ENCODE assay signal across 1 cellular context in genomic region chr20:10673831-10674683, GRCh38.
TF ChIP-seq lines count a peak whose summit lies in the region.

Gene JAG1, minus strand, starts transcription at chr20:10673999. Its CDS starts 469 bp downstream, at chr20:10673530.

TF ChIP-seq in SK-N-SH, 30 proteins besides CTCF, POLR2A, EP300 and RAD21 (continued from another document):
- no peak for TF ChIP-seq REST (IDR thresholded peaks at IDR 0.05; ENCODE audit: low read depth, low read length)
